Comparison of ENCODE assay signal across 14 cellular contexts in genomic region chr5:164335837-164336236, GRCh38.
A peak's percentile ranks its signal among the peaks of the same experiment; 100 is the strongest.
DNase-seq lines count a peak whose midpoint lies in the region; ATAC-seq and TF ChIP-seq lines count a peak whose summit lies in the region.
"Had no signal": no experiment of that assay in that cellular context is flagged by ENCODE, and none has a peak within 500 bp of the region (broad histone marks: within the 10 kb centered on the region; RNA-seq: fewer than 3 reads in every experiment).

No MANE protein-coding gene starts in this region.

- no peaks in the 10 kb centered on the region for H3K9me3 Mint-ChIP-seq in endothelial cell (ENCODE audit: unreplicated experiment)
- H3K9me3 Mint-ChIP-seq: neural progenitor cell; stimulated activated naive B cell treated with anti-CD40 and anti-IgM and Interleukin-4, amounts not matched to agents 10 μg/mL and 1 μg/mL and 100 μg/mL, for 72 hours had no signal

- H3K36me3 Mint-ChIP-seq in endothelial cell (ENCODE audit: low read depth, unreplicated experiment), result no peaks in the 10 kb centered on the region
- H3K36me3 Mint-ChIP-seq: CD14-positive monocyte; neural progenitor cell; stimulated activated naive B cell treated with anti-CD40 and anti-IgM and Interleukin-4, amounts not matched to agents 10 μg/mL and 1 μg/mL and 100 μg/mL, for 72 hours had no signal

- H3K4me1 Mint-ChIP-seq in endothelial cell (ENCODE audit: unreplicated experiment), result no peaks in the 10 kb centered on the region
- H3K4me1 Mint-ChIP-seq: CD14-positive monocyte; stimulated activated naive B cell treated with anti-CD40 and anti-IgM and Interleukin-4, amounts not matched to agents 10 μg/mL and 1 μg/mL and 100 μg/mL, for 72 hours had no signal

- H3K4me3 Mint-ChIP-seq in endothelial cell (ENCODE audit: unreplicated experiment), result no peak overlapping the region
- H3K4me3 Mint-ChIP-seq: CD14-positive monocyte; neural progenitor cell; stimulated activated naive B cell treated with anti-CD40 and anti-IgM and Interleukin-4, amounts not matched to agents 10 μg/mL and 1 μg/mL and 100 μg/mL, for 72 hours had no signal

- peak; percentile 82 for DNase-seq in NCI-H460 (ENCODE audit: extremely low read depth, low read depth)
- DNase-seq in dermis blood vessel endothelial cell, result peak; percentile 59
- no peak for DNase-seq in omental fat pad (ENCODE audit: low spot score)
- no peak for DNase-seq in coronary artery (ENCODE audit: low spot score)
- no peak for DNase-seq in HK-2 (ENCODE audit: unreplicated experiment)
- no peak for DNase-seq in AG08396 (ENCODE audit: low spot score)
- DNase-seq in endothelial cell (ENCODE audit: low spot score), result no peak
- DNase-seq: aorta; NCI-H510A; RPMI8226; stimulated activated naive B cell treated with anti-CD40 and anti-IgM and Interleukin-4, amounts not matched to agents 10 μg/mL and 1 μg/mL and 100 μg/mL, for 72 hours had no signal

- no peak overlapping the region for H3K4me3 ChIP-seq in coronary artery
- H3K4me3 ChIP-seq: neural progenitor cell had no signal

- no peaks in the 10 kb centered on the region for H3K27me3 Mint-ChIP-seq in endothelial cell (ENCODE audit: unreplicated experiment)
- H3K27me3 Mint-ChIP-seq: stimulated activated naive B cell treated with anti-CD40 and anti-IgM and Interleukin-4, amounts not matched to agents 10 μg/mL and 1 μg/mL and 100 μg/mL, for 72 hours had no signal

- H3K27ac Mint-ChIP-seq in endothelial cell (ENCODE audit: unreplicated experiment), result no peak overlapping the region
- H3K27ac Mint-ChIP-seq: CD14-positive monocyte; neural progenitor cell; stimulated activated naive B cell treated with anti-CD40 and anti-IgM and Interleukin-4, amounts not matched to agents 10 μg/mL and 1 μg/mL and 100 μg/mL, for 72 hours had no signal

- ATAC-seq in GM18867 (IDR thresholded peaks at IDR 0.05; ENCODE audit: unreplicated experiment) (peak; percentile 59), omental fat pad (ENCODE audit: low FRiP score) (peak; percentile 84)
- ATAC-seq: stimulated activated naive B cell treated with anti-CD40 and anti-IgM and Interleukin-4, amounts not matched to agents 10 μg/mL and 1 μg/mL and 100 μg/mL, for 72 hours had no signal

- no peak for TF ChIP-seq CTCF in omental fat pad (IDR thresholded peaks at IDR 0.05)
- TF ChIP-seq CTCF in coronary artery (IDR thresholded peaks at IDR 0.05), result no peak
- no peak for TF ChIP-seq CTCF in endothelial cell (IDR thresholded peaks at IDR 0.05; ENCODE audit: unreplicated experiment)

- H3K27ac ChIP-seq in coronary artery, result no peak overlapping the region
- H3K27ac ChIP-seq: neural progenitor cell had no signal

Comparison
In these comparisons a context has a peak if more than half of its experiments do, and no peak if none do; other contexts are left out.
1. DNase-seq: peak in NCI-H460 (single experiment) and dermis blood vessel endothelial cell (single experiment); none in omental fat pad (single experiment), coronary artery (single experiment), HK-2 (single experiment), AG08396 (single experiment) and endothelial cell (single experiment).